23 cellular contexts compared by ENCODE assay signal in genomic region chr6:82705579-82705978, GRCh38.
"Had no signal": no experiment of that assay in that cellular context is flagged by ENCODE, and none has a peak within 500 bp of the region (broad histone marks: within the 10 kb centered on the region; RNA-seq: fewer than 3 reads in every experiment).

No MANE protein-coding gene starts in this region.

- H3K36me3 ChIP-seq: colonic mucosa, esophagus muscularis mucosa, esophagus squamous epithelium, gastrocnemius medialis, gastroesophageal sphincter, heart left ventricle, heart right ventricle had no signal

- H3K4me1 ChIP-seq: colonic mucosa, foreskin keratinocyte, gastrocnemius medialis, heart left ventricle, heart right ventricle had no signal

- DNase-seq: colonic mucosa; cortex of kidney; dermis blood vessel endothelial cell; dorsolateral prefrontal cortex; effector CD4-positive, alpha-beta T cell; effector CD8-positive, alpha-beta T cell; effector memory CD4-positive, alpha-beta T cell; effector memory CD8-positive, alpha-beta T cell; endodermal cell; erythroblast; esophagus squamous epithelium; foreskin fibroblast; foreskin keratinocyte; foreskin melanocyte; gastrocnemius medialis; glutamatergic neuron; head of caudate nucleus; heart left ventricle; heart right ventricle had no signal

- H3K27me3 ChIP-seq: colonic mucosa, dorsolateral prefrontal cortex, esophagus muscularis mucosa, esophagus squamous epithelium, foreskin keratinocyte, gastrocnemius medialis, gastroesophageal sphincter, heart left ventricle, heart right ventricle had no signal

- H3K4me3 ChIP-seq: colonic mucosa, coronary artery, dorsolateral prefrontal cortex, esophagus muscularis mucosa, esophagus squamous epithelium, gastrocnemius medialis, gastroesophageal sphincter, heart left ventricle, heart right ventricle had no signal

- H3K9me3 ChIP-seq: colonic mucosa, esophagus squamous epithelium, gastrocnemius medialis had no signal

- H3K27ac ChIP-seq: colonic mucosa, coronary artery, dorsolateral prefrontal cortex, epithelial cell of prostate, esophagus muscularis mucosa, esophagus squamous epithelium, foreskin keratinocyte, gastrocnemius medialis, gastroesophageal sphincter, heart left ventricle, heart right ventricle had no signal
